Comparison of ENCODE assay signal across 1 cellular context in the genomic region with DNA sequence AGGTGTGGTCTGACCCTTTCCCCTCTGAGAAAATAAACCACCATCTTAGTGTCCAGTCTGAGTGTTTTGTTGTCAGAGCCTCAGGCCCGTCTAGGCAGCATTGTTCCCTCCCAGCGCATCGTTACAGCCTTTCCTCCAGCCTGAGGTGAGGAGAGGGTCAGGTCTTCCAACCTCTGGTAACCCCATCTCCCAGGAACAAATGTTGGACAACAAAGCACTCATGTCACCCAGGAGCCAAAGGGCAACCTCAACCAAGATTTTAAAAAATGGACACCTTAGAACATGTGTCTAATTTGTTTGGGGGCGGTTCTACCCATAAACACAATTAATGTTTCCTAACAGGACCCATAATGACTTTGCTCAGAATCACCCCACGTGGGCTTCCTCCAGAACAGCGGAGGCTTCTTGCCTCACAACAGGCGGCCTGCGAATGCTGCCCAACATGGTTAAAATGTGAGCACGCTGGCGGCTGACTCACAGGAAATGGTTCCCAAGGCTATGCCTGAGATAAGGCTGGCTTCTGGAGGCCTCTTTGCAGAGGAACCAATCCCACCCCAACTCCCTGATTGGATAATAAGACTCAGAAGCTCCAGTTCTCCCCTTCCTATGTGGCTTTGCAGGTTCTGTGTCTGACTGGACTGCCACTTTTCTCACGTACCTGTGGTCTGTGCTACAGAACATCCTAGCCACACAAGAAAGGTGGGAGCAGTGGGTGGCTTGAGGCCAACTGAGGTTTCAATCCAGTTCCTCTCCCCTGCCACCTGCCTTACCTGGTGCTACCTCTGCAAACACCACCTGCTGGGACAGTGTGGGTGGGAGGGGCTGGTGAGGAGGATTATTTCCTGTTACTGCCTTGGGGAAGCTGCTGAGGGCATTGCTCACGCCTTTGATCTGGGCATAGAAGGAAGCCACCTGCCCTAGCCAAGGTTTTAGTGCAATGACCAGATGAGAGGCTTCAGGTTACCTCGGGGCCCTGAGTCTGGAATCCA.
TF ChIP-seq lines count a peak whose summit lies in the region.

No MANE protein-coding gene starts in this region.

TF ChIP-seq in Ishikawa, 13 proteins besides CTCF, POLR2A, EP300 and RAD21 (continued from another document):
- TF ChIP-seq, protein P1, sequence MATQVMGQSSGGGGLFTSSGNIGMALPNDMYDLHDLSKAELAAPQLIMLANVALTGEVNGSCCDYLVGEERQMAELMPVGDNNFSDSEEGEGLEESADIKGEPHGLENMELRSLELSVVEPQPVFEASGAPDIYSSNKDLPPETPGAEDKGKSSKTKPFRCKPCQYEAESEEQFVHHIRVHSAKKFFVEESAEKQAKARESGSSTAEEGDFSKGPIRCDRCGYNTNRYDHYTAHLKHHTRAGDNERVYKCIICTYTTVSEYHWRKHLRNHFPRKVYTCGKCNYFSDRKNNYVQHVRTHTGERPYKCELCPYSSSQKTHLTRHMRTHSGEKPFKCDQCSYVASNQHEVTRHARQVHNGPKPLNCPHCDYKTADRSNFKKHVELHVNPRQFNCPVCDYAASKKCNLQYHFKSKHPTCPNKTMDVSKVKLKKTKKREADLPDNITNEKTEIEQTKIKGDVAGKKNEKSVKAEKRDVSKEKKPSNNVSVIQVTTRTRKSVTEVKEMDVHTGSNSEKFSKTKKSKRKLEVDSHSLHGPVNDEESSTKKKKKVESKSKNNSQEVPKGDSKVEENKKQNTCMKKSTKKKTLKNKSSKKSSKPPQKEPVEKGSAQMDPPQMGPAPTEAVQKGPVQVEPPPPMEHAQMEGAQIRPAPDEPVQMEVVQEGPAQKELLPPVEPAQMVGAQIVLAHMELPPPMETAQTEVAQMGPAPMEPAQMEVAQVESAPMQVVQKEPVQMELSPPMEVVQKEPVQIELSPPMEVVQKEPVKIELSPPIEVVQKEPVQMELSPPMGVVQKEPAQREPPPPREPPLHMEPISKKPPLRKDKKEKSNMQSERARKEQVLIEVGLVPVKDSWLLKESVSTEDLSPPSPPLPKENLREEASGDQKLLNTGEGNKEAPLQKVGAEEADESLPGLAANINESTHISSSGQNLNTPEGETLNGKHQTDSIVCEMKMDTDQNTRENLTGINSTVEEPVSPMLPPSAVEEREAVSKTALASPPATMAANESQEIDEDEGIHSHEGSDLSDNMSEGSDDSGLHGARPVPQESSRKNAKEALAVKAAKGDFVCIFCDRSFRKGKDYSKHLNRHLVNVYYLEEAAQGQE (IDR thresholded peaks at IDR 0.05; ENCODE audit: low read depth), result no peak
- peak; percentile 56 for TF ChIP-seq EGR1 (IDR thresholded peaks at IDR 0.05)
- TF ChIP-seq, protein P2, sequence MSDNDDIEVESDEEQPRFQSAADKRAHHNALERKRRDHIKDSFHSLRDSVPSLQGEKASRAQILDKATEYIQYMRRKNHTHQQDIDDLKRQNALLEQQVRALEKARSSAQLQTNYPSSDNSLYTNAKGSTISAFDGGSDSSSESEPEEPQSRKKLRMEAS (IDR thresholded peaks at IDR 0.05), result peak; percentile 51; the same call in 1 of the 2 replicates
